8 cellular contexts compared by ENCODE assay signal in genomic region chr14:57390037-57390805, GRCh38. TPM values are rescaled to one million over a fixed set of nuclear protein-coding genes. Genes with fewer than 3 reads are reported as not detected.
DNase-seq lines count a peak whose midpoint lies in the region; ATAC-seq and TF ChIP-seq lines count a peak whose summit lies in the region.

Gene NAA30 (plus strand): TSS chr14:57390586. CDS start chr14:57390958, 372 bp downstream.

- peaks cover 6% of the 10 kb centered on the region for H3K36me3 ChIP-seq in CD4-positive, CD25-positive, alpha-beta regulatory T cell (ENCODE audit: control insufficient read depth, insufficient read depth, low read length)
- H3K36me3 ChIP-seq in duodenal mucosa (ENCODE audit: control insufficient read depth in 1 of 2, insufficient read depth in 2 of 2, low read length in 2 of 2): no peaks in the 10 kb centered on the region

- peak within 1 kb of the TSS; percentile 87 for H3K4me3 ChIP-seq in CD4-positive, CD25-positive, alpha-beta regulatory T cell (ENCODE audit: low read depth, low read length)
- H3K4me3 ChIP-seq in duodenal mucosa (ENCODE audit: low read depth in 1 of 2, low read length in 2 of 2) (peak within 1 kb of the TSS; percentile 90 to 94), lower leg skin (ENCODE audit: low read depth, poor library complexity, severe bottlenecking) (peak within 1 kb of the TSS; percentile 94)

- peaks cover 38% of the 10 kb centered on the region for H3K4me1 ChIP-seq in CD4-positive, CD25-positive, alpha-beta regulatory T cell (ENCODE audit: control insufficient read depth, insufficient read depth, low read length, poor library complexity, severe bottlenecking)
- peaks cover 26 to 28% of the 10 kb centered on the region in 2 donors for H3K4me1 ChIP-seq in duodenal mucosa (ENCODE audit: control insufficient read depth in 1 of 2, insufficient read depth in 2 of 2, low read length in 2 of 2)

- H3K27me3 ChIP-seq in CD4-positive, CD25-positive, alpha-beta regulatory T cell (ENCODE audit: control insufficient read depth, insufficient read depth, low read length): no peaks in the 10 kb centered on the region
- H3K27me3 ChIP-seq in duodenal mucosa (ENCODE audit: control insufficient read depth in 1 of 2, insufficient read depth in 2 of 2, low read length in 2 of 2): no peaks in the 10 kb centered on the region

- H3K4me1 Mint-ChIP-seq in CD4-positive, CD25-positive, alpha-beta regulatory T cell: peaks cover 26 to 59% (median 44%) of the 10 kb centered on the region in 4 donors

- no peak for TF ChIP-seq POLR2A in lower leg skin (IDR thresholded peaks at IDR 0.05)

- DNase-seq in CD4-positive, CD25-positive, alpha-beta regulatory T cell: peak; percentile 94 to 96 (median 96)
- DNase-seq in NCI-H82 (lab: John Stamatoyannopoulos, UW) (peak; percentile 100), lower leg skin (ENCODE audit: low spot score in 2 of 2) (peak; percentile 92 to 98)
- DNase-seq in activated CD4-positive, alpha-beta T cell treated with anti-CD3 and anti-CD28 coated beads, Interleukin-2, amount 50 U/mL, for 48 hours: peak; percentile 90 to 92
- peak; percentile 87 to 96 for DNase-seq in stimulated activated CD4-positive, alpha-beta T cell treated with anti-CD3 and anti-CD28 coated beads, Interleukin-4, amount 100 ng/mL, for 4 hours

- peak within 1 kb of the TSS; percentile 92 to 99 (median 94) for H3K4me3 Mint-ChIP-seq in CD4-positive, CD25-positive, alpha-beta regulatory T cell

- H3K27ac Mint-ChIP-seq in CD4-positive, CD25-positive, alpha-beta regulatory T cell: peak within 1 kb of the TSS; percentile 82 to 95 (median 86)

- ATAC-seq in CD4-positive, CD25-positive, alpha-beta regulatory T cell (ENCODE audit: low read depth in 2 of 2): peak; percentile 92 to 93
- ATAC-seq in GM19397 (IDR thresholded peaks at IDR 0.05; ENCODE audit: unreplicated experiment) (peak; percentile 75), HG03565 (IDR thresholded peaks at IDR 0.05; ENCODE audit: unreplicated experiment) (peak; percentile 72)

- WGBS in lower leg skin, 2 donors: 0 to 1% methylated on average over 30 to 58 of the region's 62 CpGs

- H3K27ac ChIP-seq in CD4-positive, CD25-positive, alpha-beta regulatory T cell (ENCODE audit: insufficient read depth, low read length, poor library complexity, severe bottlenecking): peak within 1 kb of the TSS; percentile 86
- peak within 1 kb of the TSS; percentile 56 for H3K27ac ChIP-seq in duodenal mucosa (ENCODE audit: low read depth, low read length)

- H3K36me3 Mint-ChIP-seq in CD4-positive, CD25-positive, alpha-beta regulatory T cell: peaks cover 15% of the 10 kb centered on the region

- intact Hi-C loops in lower leg skin (cut with DNase I; ENCODE audit: low total_unique reads): no loop called here

- peaks cover 9% of the 10 kb centered on the region for H3K27me3 Mint-ChIP-seq in CD4-positive, CD25-positive, alpha-beta regulatory T cell

- peak within 1 kb of the TSS; percentile 65 to 87 for H3K9ac ChIP-seq in duodenal mucosa (ENCODE audit: low read depth in 1 of 2, low read length in 2 of 2)

- no peaks in the 10 kb centered on the region for H3K9me3 ChIP-seq in CD4-positive, CD25-positive, alpha-beta regulatory T cell (ENCODE audit: control insufficient read depth in 2 of 2, low read length in 2 of 2)
- H3K9me3 ChIP-seq in duodenal mucosa (ENCODE audit: control insufficient read depth in 1 of 2, low read length in 2 of 2): no peaks in the 10 kb centered on the region

- no peaks in the 10 kb centered on the region for H3K9me3 Mint-ChIP-seq in CD4-positive, CD25-positive, alpha-beta regulatory T cell

- no peak for TF ChIP-seq CTCF in lower leg skin (IDR thresholded peaks at IDR 0.05)

RNA-seq across cellular contexts. Expression of gene NAA30, which starts in this region (rescaled TPM):
- 17.1 TPM for total RNA-seq in CD4-positive, CD25-positive, alpha-beta regulatory T cell
- polyA plus RNA-seq in CD4-positive, CD25-positive, alpha-beta regulatory T cell: 10 to 100 TPM; 12.6 to 15.7 (median 13.8) TPM
- total RNA-seq in lower leg skin: 10 to 100 TPM; 13.1 to 16.0 (median 14.9) TPM

Comparison
In these comparisons a context has a peak if more than half of its experiments do, and no peak if none do; other contexts are left out.
1. Peak in every context shown above with its lines: DNase-seq, ATAC-seq, H3K4me3 ChIP-seq and H3K27ac ChIP-seq.